In genomic region chr10:110487411-110488123, GRCh38 we compare ENCODE assay signal across 2 cellular contexts.
TF ChIP-seq lines count a peak whose summit lies in the region.

No MANE protein-coding gene starts in this region.

TF ChIP-seq in HEK293, 187 proteins besides CTCF, POLR2A, EP300 and RAD21:
- no peak for TF ChIP-seq ZNF529 (tag by site-specific recombination; IDR thresholded peaks at IDR 0.05; ENCODE audit: insufficient replicate concordance)
- no peak for TF ChIP-seq ZNF513 (tag by site-specific recombination; IDR thresholded peaks at IDR 0.05)
- peak; percentile 92 for TF ChIP-seq KLF17 (tag by site-specific recombination; IDR thresholded peaks at IDR 0.05)
- TF ChIP-seq ZNF792 (tag by site-specific recombination; IDR thresholded peaks at IDR 0.05): 0 out of 2 replicates have a peak, but pooled peaks have one; percentile 42
- no peak for TF ChIP-seq ZNF366 (tag by site-specific recombination; conservative IDR thresholded peaks at IDR 0.05)
- TF ChIP-seq IKZF3 (tag by site-specific recombination; IDR thresholded peaks at IDR 0.05): 0 out of 2 replicates have a peak, but pooled peaks have one; percentile 33
- 0 out of 2 replicates have a peak, but pooled peaks have one; percentile 11 for TF ChIP-seq ZNF341 (tag by site-specific recombination; IDR thresholded peaks at IDR 0.05; ENCODE audit: low read depth)
- TF ChIP-seq SP7 (tag by site-specific recombination; IDR thresholded peaks at IDR 0.05): 0 out of 2 replicates have a peak, but pooled peaks have one; percentile 14
- TF ChIP-seq WT1 (tag by site-specific recombination; IDR thresholded peaks at IDR 0.05): peak; percentile 80
- TF ChIP-seq, protein P1, sequence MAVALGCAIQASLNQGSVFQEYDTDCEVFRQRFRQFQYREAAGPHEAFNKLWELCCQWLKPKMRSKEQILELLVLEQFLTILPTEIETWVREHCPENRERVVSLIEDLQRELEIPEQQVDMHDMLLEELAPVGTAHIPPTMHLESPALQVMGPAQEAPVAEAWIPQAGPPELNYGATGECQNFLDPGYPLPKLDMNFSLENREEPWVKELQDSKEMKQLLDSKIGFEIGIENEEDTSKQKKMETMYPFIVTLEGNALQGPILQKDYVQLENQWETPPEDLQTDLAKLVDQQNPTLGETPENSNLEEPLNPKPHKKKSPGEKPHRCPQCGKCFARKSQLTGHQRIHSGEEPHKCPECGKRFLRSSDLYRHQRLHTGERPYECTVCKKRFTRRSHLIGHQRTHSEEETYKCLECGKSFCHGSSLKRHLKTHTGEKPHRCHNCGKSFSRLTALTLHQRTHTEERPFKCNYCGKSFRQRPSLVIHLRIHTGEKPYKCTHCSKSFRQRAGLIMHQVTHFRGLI (tag by site-specific recombination; IDR thresholded peaks at IDR 0.05): no peak
- TF ChIP-seq ZFHX2 (tag by site-specific recombination; conservative IDR thresholded peaks at IDR 0.05): peak; percentile 76
- peak; percentile 89 for TF ChIP-seq EGR2 (tag by site-specific recombination; IDR thresholded peaks at IDR 0.05; ENCODE audit: low read depth)

TF ChIP-seq in K562, 482 proteins besides CTCF, POLR2A, EP300 and RAD21:
- TF ChIP-seq ZNF274 (IDR thresholded peaks at IDR 0.05; ENCODE audit: borderline replicate concordance, low read depth, low read length) (no peak), MAZ (CRISPR knock-in tag; conservative IDR thresholded peaks at IDR 0.05 in 1 of 2, IDR thresholded peaks at IDR 0.05 in 1 of 2) (no peak), ZNF316 (IDR thresholded peaks at IDR 0.05) (no peak), FOXA3 (CRISPR knock-in tag; conservative IDR thresholded peaks at IDR 0.05 in 1 of 2, IDR thresholded peaks at IDR 0.05 in 1 of 2) (peak in 1 of 2 experiments; percentile 55; a peak in 2 of 4 replicates), CBX5 (IDR thresholded peaks at IDR 0.05; ENCODE audit: borderline replicate concordance, low read depth) (no peak), KAT7 (CRISPR knock-in tag; IDR thresholded peaks at IDR 0.05; ENCODE audit: borderline replicate concordance) (no peak), MNT (conservative IDR thresholded peaks at IDR 0.05) (no peak), OTX1 (CRISPR knock-in tag; IDR thresholded peaks at IDR 0.05) (no peak), NFIX (CRISPR knock-in tag; IDR thresholded peaks at IDR 0.05; ENCODE audit: low read depth) (no peak), ETV6 (IDR thresholded peaks at IDR 0.05; ENCODE audit: borderline replicate concordance in 1 of 2, low read depth in 2 of 2, low read length in 1 of 2) (0 out of 4 replicates have a peak, but pooled peaks of 1 of the 2 experiments have one; percentile 17), ETV6 (CRISPR knock-in tag; IDR thresholded peaks at IDR 0.05; ENCODE audit: borderline replicate concordance) (no peak), MEF2D (tag; conservative IDR thresholded peaks at IDR 0.05; ENCODE audit: low read depth) (no peak), POU5F1 (IDR thresholded peaks at IDR 0.05; ENCODE audit: borderline replicate concordance, low read depth, low read length, partially characterized antibody) (no peak), ZKSCAN8 (CRISPR knock-in tag; IDR thresholded peaks at IDR 0.05) (peak; percentile 97), JUN (IDR thresholded peaks at IDR 0.05; ENCODE audit: borderline replicate concordance, low read depth, low read length) (no peak), JUN (CRISPR knock-in tag; IDR thresholded peaks at IDR 0.05; ENCODE audit: borderline replicate concordance) (no peak), TRIM24 (IDR thresholded peaks at IDR 0.05) (no peak), JUNB (CRISPR knock-in tag; conservative IDR thresholded peaks at IDR 0.05) (no peak), FUS (optimal IDR thresholded peaks at IDR 0.05; ENCODE audit: low read depth, low read length) (no peak), ZNF282 (CRISPR knock-in tag; IDR thresholded peaks at IDR 0.05) (no peak), MEIS2 (IDR thresholded peaks at IDR 0.05; ENCODE audit: partially characterized antibody) (peak; percentile 57), NR2F6 (CRISPR knock-in tag; IDR thresholded peaks at IDR 0.05) (no peak), POLR3A (IDR thresholded peaks at IDR 0.05; ENCODE audit: borderline replicate concordance, extremely low read depth, insufficient read depth, insufficient read length) (no peak), KDM5B (IDR thresholded peaks at IDR 0.05; ENCODE audit: insufficient replicate concordance, low read depth, low read length) (no peak)
- TF ChIP-seq, protein P2, sequence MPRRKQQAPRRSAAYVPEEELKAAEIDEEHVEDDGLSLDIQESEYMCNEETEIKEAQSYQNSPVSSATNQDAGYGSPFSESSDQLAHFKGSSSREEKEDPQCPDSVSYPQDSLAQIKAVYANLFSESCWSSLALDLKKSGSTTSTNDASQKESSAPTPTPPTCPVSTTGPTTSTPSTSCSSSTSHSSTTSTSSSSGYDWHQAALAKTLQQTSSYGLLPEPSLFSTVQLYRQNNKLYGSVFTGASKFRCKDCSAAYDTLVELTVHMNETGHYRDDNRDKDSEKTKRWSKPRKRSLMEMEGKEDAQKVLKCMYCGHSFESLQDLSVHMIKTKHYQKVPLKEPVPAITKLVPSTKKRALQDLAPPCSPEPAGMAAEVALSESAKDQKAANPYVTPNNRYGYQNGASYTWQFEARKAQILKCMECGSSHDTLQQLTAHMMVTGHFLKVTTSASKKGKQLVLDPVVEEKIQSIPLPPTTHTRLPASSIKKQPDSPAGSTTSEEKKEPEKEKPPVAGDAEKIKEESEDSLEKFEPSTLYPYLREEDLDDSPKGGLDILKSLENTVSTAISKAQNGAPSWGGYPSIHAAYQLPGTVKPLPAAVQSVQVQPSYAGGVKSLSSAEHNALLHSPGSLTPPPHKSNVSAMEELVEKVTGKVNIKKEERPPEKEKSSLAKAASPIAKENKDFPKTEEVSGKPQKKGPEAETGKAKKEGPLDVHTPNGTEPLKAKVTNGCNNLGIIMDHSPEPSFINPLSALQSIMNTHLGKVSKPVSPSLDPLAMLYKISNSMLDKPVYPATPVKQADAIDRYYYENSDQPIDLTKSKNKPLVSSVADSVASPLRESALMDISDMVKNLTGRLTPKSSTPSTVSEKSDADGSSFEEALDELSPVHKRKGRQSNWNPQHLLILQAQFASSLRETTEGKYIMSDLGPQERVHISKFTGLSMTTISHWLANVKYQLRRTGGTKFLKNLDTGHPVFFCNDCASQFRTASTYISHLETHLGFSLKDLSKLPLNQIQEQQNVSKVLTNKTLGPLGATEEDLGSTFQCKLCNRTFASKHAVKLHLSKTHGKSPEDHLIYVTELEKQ (CRISPR knock-in tag; IDR thresholded peaks at IDR 0.05): no peak
- TF ChIP-seq, protein P3, sequence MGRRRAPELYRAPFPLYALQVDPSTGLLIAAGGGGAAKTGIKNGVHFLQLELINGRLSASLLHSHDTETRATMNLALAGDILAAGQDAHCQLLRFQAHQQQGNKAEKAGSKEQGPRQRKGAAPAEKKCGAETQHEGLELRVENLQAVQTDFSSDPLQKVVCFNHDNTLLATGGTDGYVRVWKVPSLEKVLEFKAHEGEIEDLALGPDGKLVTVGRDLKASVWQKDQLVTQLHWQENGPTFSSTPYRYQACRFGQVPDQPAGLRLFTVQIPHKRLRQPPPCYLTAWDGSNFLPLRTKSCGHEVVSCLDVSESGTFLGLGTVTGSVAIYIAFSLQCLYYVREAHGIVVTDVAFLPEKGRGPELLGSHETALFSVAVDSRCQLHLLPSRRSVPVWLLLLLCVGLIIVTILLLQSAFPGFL (CRISPR knock-in tag; IDR thresholded peaks at IDR 0.05): no peak
